Comparison of ENCODE assay signal across 12 cellular contexts in the genomic region with DNA sequence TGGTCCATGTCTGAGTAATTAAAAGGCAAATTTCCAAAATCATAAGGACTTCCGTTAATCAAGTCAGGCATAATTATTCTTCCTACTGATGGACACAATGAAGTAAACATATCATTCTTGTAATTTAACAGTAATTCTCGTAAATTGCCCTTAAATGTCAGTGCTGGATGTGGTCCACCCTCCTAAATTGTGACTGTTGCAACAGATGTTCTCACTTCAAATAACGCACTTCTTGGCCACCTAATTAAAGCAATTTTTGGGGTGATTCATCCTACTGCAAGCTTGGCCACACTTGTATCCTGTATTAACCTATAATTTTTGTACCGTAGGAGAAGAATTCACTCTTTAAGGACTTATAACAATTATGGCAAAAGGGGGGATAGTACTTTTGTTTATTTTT. TPM values are rescaled to one million over a fixed set of nuclear protein-coding genes. Genes with fewer than 3 reads are reported as not detected.
DNase-seq lines count a peak whose midpoint lies in the region; ATAC-seq and TF ChIP-seq lines count a peak whose summit lies in the region.
"Had no signal": no experiment of that assay in that cellular context is flagged by ENCODE, and none has a peak within 500 bp of the region (broad histone marks: within the 10 kb centered on the region; RNA-seq: fewer than 3 reads in every experiment).

No MANE protein-coding gene starts in this region.

- H3K27me3 Mint-ChIP-seq in WTC11 (ENCODE audit: low read depth): peaks cover 7% of the 10 kb centered on the region

- H3K27me3 ChIP-seq in HCT116 (ENCODE audit: insufficient read depth, low read length) (no peaks in the 10 kb centered on the region), iPS-20b (ENCODE audit: insufficient read depth, low read length) (peaks cover 9% of the 10 kb centered on the region; the same call in 1 of the 2 replicates), stomach (peaks cover 0 to 18% (median 11%) of the 10 kb centered on the region in 3 donors)

- no peak for TF ChIP-seq EP300 in stomach (IDR thresholded peaks at IDR 0.05)

- no peaks in the 10 kb centered on the region for H4K20me1 ChIP-seq in HCT116 (ENCODE audit: insufficient read depth)

- ATAC-seq in HCT116 (no peak), WTC11 (no peak), GM21528 (IDR thresholded peaks at IDR 0.05; ENCODE audit: low FRiP score, unreplicated experiment) (no peak), left lobe of liver (no peak), HG02884 (IDR thresholded peaks at IDR 0.05; ENCODE audit: unreplicated experiment) (no peak)

- H3K27ac ChIP-seq in HCT116 (ENCODE audit: low read depth, low read length) (no peak overlapping the region), iPS-20b (ENCODE audit: low read length) (no peak overlapping the region), stomach (peak overlapping the region in 4 of 5 donors; percentile 78 to 89 (median 87))

- peak overlapping the region; percentile 89 for H2AFZ ChIP-seq in HCT116 (ENCODE audit: low read depth, low read length, poor library complexity, severe bottlenecking)

- peaks cover 39% of the 10 kb centered on the region for H3K4me1 Mint-ChIP-seq in WTC11

- intact Hi-C loops in HCT116 (cut with micrococcal nuclease) (loop anchor here (5.0 kb wide), 2 partner anchors 599 to 1154 kb away; no protein-coding TSS in a partner anchor), stomach (cut with DNase I; ENCODE audit: low total_unique reads) (no loop called here)

- DNase-seq in HCT116 (ENCODE audit: low read depth, low spot score) (no peak), WTC11 (ENCODE audit: low spot score) (no peak), stomach (no peak), left lobe of liver (ENCODE audit: low spot score) (no peak), ureter (ENCODE audit: low spot score) (no peak)
- DNase-seq: activated T-cell treated with anti-CD3 and anti-CD28 coated beads, Interleukin-2, amount 50 U/mL, for 1 hour; DMS53; effector CD4-positive, alpha-beta T cell; stimulated activated CD4-positive, alpha-beta T cell treated with anti-CD3 and anti-CD28 coated beads, Interleukin-2, amount 100 ng/mL, for 48 hours had no signal

- H3K9me3 ChIP-seq in HCT116 (ENCODE audit: control insufficient read depth in 1 of 2, insufficient read depth in 1 of 2, low read depth in 1 of 2, low read length in 2 of 2) (no peaks in the 10 kb centered on the region), iPS-20b (ENCODE audit: insufficient read depth, low read depth, low read length) (no peaks in the 10 kb centered on the region), stomach (no peaks in the 10 kb centered on the region)

- 58 to 75% (median 68%) methylated on average over 4 of the region's 4 CpGs for WGBS in stomach, 5 donors

- RAD21 ChIA-PET in HCT116 (lab: Charles Lee; ENCODE audit: low non-redundant PET in 1 of 2, low total read pairs in 2 of 2, uncharacterized antibody in 2 of 2, unreplicated experiment in 2 of 2): no interaction called here

- H3K4me1 ChIP-seq in HCT116 (ENCODE audit: control insufficient read depth in 1 of 2, insufficient read depth in 2 of 2, low read length in 2 of 2) (no peaks in the 10 kb centered on the region), iPS-20b (ENCODE audit: insufficient read depth, low read length) (peaks cover 18% of the 10 kb centered on the region), stomach (peaks cover 0 to 58% (median 30%) of the 10 kb centered on the region in 4 donors)

- CTCF ChIA-PET in HCT116 (lab: Charles Lee) (interaction anchor here (1.4 to 2.7 kb wide), 2 partner anchors 108 to 850 kb away, joined by 3 to 89 read pairs; no protein-coding TSS in a partner anchor), WTC11 (lab: Charles Lee) (interaction anchor here (6.2 kb wide), 1 partner anchor 108 kb away, joined by 380 read pairs; no protein-coding TSS in a partner anchor)

- H3K36me3 ChIP-seq in HCT116 (ENCODE audit: control insufficient read depth in 1 of 2, insufficient read depth in 2 of 2, low read length in 2 of 2) (no peaks in the 10 kb centered on the region), iPS-20b (ENCODE audit: insufficient read depth, low read depth, low read length) (peaks cover 34% of the 10 kb centered on the region), stomach (no peaks in the 10 kb centered on the region)

- H3K9me2 ChIP-seq in HCT116 (ENCODE audit: insufficient read depth): no peaks in the 10 kb centered on the region

- no peak overlapping the region for H3K27ac Mint-ChIP-seq in WTC11

- no peak for TF ChIP-seq RAD21 in HCT116 (IDR thresholded peaks at IDR 0.05; ENCODE audit: low read depth)

- peaks cover 14% of the 10 kb centered on the region for H3K36me3 Mint-ChIP-seq in WTC11

- H3K4me3 Mint-ChIP-seq in WTC11: peak overlapping the region; percentile 87

- no peaks in the 10 kb centered on the region for H3K79me2 ChIP-seq in HCT116 (ENCODE audit: insufficient read depth, low read length)

- H3K4me3 ChIP-seq in HCT116 (replicated peaks in 1 of 2; ENCODE audit: low read depth in 1 of 2, low read length in 2 of 2) (no peak overlapping the region), iPS-20b (ENCODE audit: low read length) (peak overlapping the region; percentile 87), stomach (peak overlapping the region; percentile 43 to 52 (median 50))

- no peak overlapping the region for H3K4me2 ChIP-seq in HCT116 (ENCODE audit: low read length)

- H3K9ac ChIP-seq in HCT116 (ENCODE audit: low read length) (no peak overlapping the region), iPS-20b (ENCODE audit: low read depth, low read length) (no peak overlapping the region)

- POLR2A ChIA-PET in HCT116 (lab: Charles Lee): no interaction called here
- POLR2A ChIA-PET in WTC11 (lab: Charles Lee): no interaction called here

- TF ChIP-seq CTCF in HCT116 (IDR thresholded peaks at IDR 0.05 in 2 of 3, conservative IDR thresholded peaks at IDR 0.05 in 1 of 3; ENCODE audit: borderline replicate concordance in 1 of 3, insufficient read depth in 1 of 3, low read depth in 2 of 3, low read length in 2 of 3) (no peak), WTC11 (IDR thresholded peaks at IDR 0.05) (no peak), stomach (IDR thresholded peaks at IDR 0.05) (no peak)

- no peaks in the 10 kb centered on the region for H3K9me3 Mint-ChIP-seq in WTC11

- TF ChIP-seq POLR2A in HCT116 (IDR thresholded peaks at IDR 0.05; ENCODE audit: borderline replicate concordance, extremely low read depth, insufficient read depth, insufficient read length) (no peak), stomach (IDR thresholded peaks at IDR 0.05) (no peak)

- BruUV-seq in HCT116 (replicated peaks; lab: Mats Ljungman, UMichigan): no TSS peak

TF ChIP-seq in HCT116, 20 proteins besides CTCF, POLR2A, EP300 and RAD21 (continues in another document):
- TF ChIP-seq YY1 (IDR thresholded peaks at IDR 0.05; ENCODE audit: extremely low read depth, insufficient replicate concordance, low read depth, low read length): no peak
- TF ChIP-seq, protein P1, sequence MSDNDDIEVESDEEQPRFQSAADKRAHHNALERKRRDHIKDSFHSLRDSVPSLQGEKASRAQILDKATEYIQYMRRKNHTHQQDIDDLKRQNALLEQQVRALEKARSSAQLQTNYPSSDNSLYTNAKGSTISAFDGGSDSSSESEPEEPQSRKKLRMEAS (IDR thresholded peaks at IDR 0.05): no peak
- TF ChIP-seq CEBPB (IDR thresholded peaks at IDR 0.05; ENCODE audit: low read depth): no peak
- no peak for TF ChIP-seq SRF (IDR thresholded peaks at IDR 0.05; ENCODE audit: low read depth)

TF ChIP-seq in WTC11, 78 proteins besides CTCF, POLR2A, EP300 and RAD21 (continues in another document):
- TF ChIP-seq ZNF396 (CRISPR knock-in tag; IDR thresholded peaks at IDR 0.05; ENCODE audit: borderline replicate concordance) (no peak), MLX (CRISPR knock-in tag; IDR thresholded peaks at IDR 0.05) (no peak), NR3C1 (CRISPR knock-in tag; conservative IDR thresholded peaks at IDR 0.05; ENCODE audit: low read depth) (no peak), STAT6 (CRISPR knock-in tag; conservative IDR thresholded peaks at IDR 0.05; ENCODE audit: low read depth) (no peak)

RNA-seq across cellular contexts. Expression of gene COL1A2, which starts 1.9 kb away (rescaled TPM):
- total RNA-seq in HCT116 (2021; ENCODE audit: unreplicated experiment) (3.0 TPM), WTC11 (2021) (81.2 to 96.6 TPM (median 88.1 TPM) in 3 replicates), stomach (1,000 to 10,000 TPM in 2 of 5 donors, 100 to 1,000 TPM in 2, 10 to 100 TPM in 1; 30.9 to 3,975 (median 234) TPM), left lobe of liver (11.8 TPM), ureter (231 TPM)
- not detected in 2 replicates for polyA plus RNA-seq in HCT116 (2012)
- polyA plus RNA-seq in stomach: 10 to 100 TPM; 32.2 to 51.6 (median 48.3) TPM

Comparison
In these comparisons a context has a peak if more than half of its experiments do, and no peak if none do; other contexts are left out.
1. H3K27ac ChIP-seq: peak in stomach (4 of 5); none in HCT116 (single experiment) and iPS-20b (single experiment).
2. H3K4me3 ChIP-seq: peak in iPS-20b (single experiment) and stomach (4 of 4); none in HCT116 (0 of 2).